ENCODE assay signal across 8 cellular contexts in genomic region chr4:20395160-20395773, GRCh38.
DNase-seq lines count a peak whose midpoint lies in the region; ATAC-seq and TF ChIP-seq lines count a peak whose summit lies in the region.

No MANE protein-coding gene starts in this region.

- DNase-seq in DMS 273 (lab: John Stamatoyannopoulos, UW; ENCODE audit: unreplicated experiment) (peak; percentile 47), DMS 273 treated with DMSO at 0.1 percent for 48 hours (lab: John Stamatoyannopoulos, UW) (no peak), LNCaP clone FGC (ENCODE audit: low read depth) (no peak), SW480 (ENCODE audit: low spot score) (peak; percentile 15), glomerular endothelial cell (ENCODE audit: extremely low read depth, low read depth, low spot score) (peak; percentile 14), retina (no peak)
- peak; percentile 0 to 5 for DNase-seq in stimulated activated CD8-positive, alpha-beta memory T cell treated with anti-CD3 and anti-CD28 coated beads, Interleukin-2, amount 100 ng/mL, for 48 hours (ENCODE audit: low read depth in 2 of 2)

- peak; percentile 70 for ATAC-seq in GM21515 (IDR thresholded peaks at IDR 0.05; ENCODE audit: unreplicated experiment)

- TF ChIP-seq CTCF in LNCaP clone FGC (IDR thresholded peaks at IDR 0.05; ENCODE audit: control insufficient read depth, extremely low read depth, insufficient read depth): peak; percentile 80

- H3K4me3 ChIP-seq in LNCaP clone FGC (ENCODE audit: low read depth, low read length): no peak overlapping the region

Comparison
In these comparisons a context has a peak if more than half of its experiments do, and no peak if none do; other contexts are left out.
1. DNase-seq: peak in DMS 273 (single experiment), SW480 (single experiment), glomerular endothelial cell (single experiment) and stimulated activated CD8-positive, alpha-beta memory T cell treated with anti-CD3 and anti-CD28 coated beads, Interleukin-2, amount 100 ng/mL, for 48 hours (2 of 2); none in DMS 273 treated with DMSO at 0.1 percent for 48 hours (single experiment), LNCaP clone FGC (single experiment) and retina (single experiment).